Comparison of ENCODE assay signal across 11 cellular contexts in the genomic region with DNA sequence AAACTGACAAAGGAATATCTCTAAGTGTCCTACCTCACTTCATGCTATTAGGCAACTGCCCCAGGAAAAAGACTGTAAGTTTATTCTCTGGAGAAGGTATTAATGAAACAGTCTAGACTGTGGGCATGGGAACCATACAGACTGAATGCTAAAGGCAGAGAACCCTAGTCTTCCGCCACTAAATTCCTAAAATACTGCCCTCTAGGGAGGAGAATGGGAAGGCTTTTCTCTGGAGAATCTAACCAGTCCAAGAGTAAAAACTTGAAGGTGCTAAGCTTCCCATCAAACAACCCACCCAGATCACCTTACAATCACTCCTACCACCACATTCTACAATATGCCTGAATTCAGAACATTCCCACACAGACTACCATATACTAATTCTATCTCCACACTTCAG. TPM values are rescaled to one million over a fixed set of nuclear protein-coding genes. Genes with fewer than 3 reads are reported as not detected.
DNase-seq lines count a peak whose midpoint lies in the region; ATAC-seq, FAIRE-seq and TF ChIP-seq lines count a peak whose summit lies in the region.
"Had no signal": no experiment of that assay in that cellular context is flagged by ENCODE, and none has a peak within 500 bp of the region (broad histone marks: within the 10 kb centered on the region; RNA-seq: fewer than 3 reads in every experiment).

No MANE protein-coding gene starts in this region.

- ATAC-seq in GM19397 (IDR thresholded peaks at IDR 0.05; ENCODE audit: unreplicated experiment) (no peak), GM18858 (IDR thresholded peaks at IDR 0.05; ENCODE audit: unreplicated experiment) (no peak), GM21390 (IDR thresholded peaks at IDR 0.05; ENCODE audit: unreplicated experiment) (no peak)

- FAIRE-seq in small intestine (lab: Jason Lieb, UNC) = no peak

- H3K4me1 Mint-ChIP-seq in endodermal cell = peaks cover 14% of the 10 kb centered on the region

- no peak overlapping the region for H3K9ac ChIP-seq in endodermal cell (ENCODE audit: extremely low read depth, low read length, poor library complexity, severe bottlenecking)

- no peaks in the 10 kb centered on the region for H3K4me1 ChIP-seq in endodermal cell (ENCODE audit: control insufficient read depth, insufficient read depth, low read length)
- H3K4me1 ChIP-seq in small intestine (ENCODE audit: control insufficient read depth in 2 of 2, insufficient read depth in 1 of 2, low read depth in 1 of 2, low read length in 1 of 2) = no peaks in the 10 kb centered on the region

- H3K4me3 Mint-ChIP-seq in endodermal cell = no peak overlapping the region

- DNase-seq in NCI-H510A treated with DMSO at 0.1 percent for 48 hours (lab: John Stamatoyannopoulos, UW) (peak; percentile 29), NCI-H510A (lab: John Stamatoyannopoulos, UW) (no peak), NCI-H2227 treated with DMSO at 0.1 percent for 48 hours (lab: John Stamatoyannopoulos, UW) (peak; percentile 24), endodermal cell (no peak), small intestine (peak; percentile 26)
- DNase-seq: cortex of kidney, tibial artery had no signal

- H3K27ac Mint-ChIP-seq in endodermal cell = peak overlapping the region; percentile 18

- no peaks in the 10 kb centered on the region for H3K9me3 Mint-ChIP-seq in endodermal cell

- TF ChIP-seq CTCF in endodermal cell (conservative IDR thresholded peaks at IDR 0.05) = peak; percentile 85

- 14% methylated on average over 1 of the region's 1 CpG; no CpG with 5 or more reads in 1 of the 2 experiments for WGBS in endodermal cell (ENCODE audit: insufficient coverage in 1 of 2, insufficient read length in 1 of 2), 2 experiments
- 74 to 80% (median 79%) methylated on average over 1 of the region's 1 CpG for WGBS in small intestine, 3 donors

- H3K9me3 ChIP-seq in endodermal cell (ENCODE audit: control insufficient read depth, low read length) (no peaks in the 10 kb centered on the region), small intestine (ENCODE audit: control insufficient read depth, low read depth) (no peaks in the 10 kb centered on the region)
- H3K9me3 ChIP-seq: neutrophil, tibial artery had no signal

- H3K27ac ChIP-seq in endodermal cell (ENCODE audit: low read depth, low read length) = no peak overlapping the region
- no peak overlapping the region for H3K27ac ChIP-seq in small intestine (ENCODE audit: low read depth in 1 of 2, low read length in 1 of 2)
- H3K27ac ChIP-seq: tibial artery had no signal

- H3K27me3 Mint-ChIP-seq in endodermal cell (ENCODE audit: insufficient read depth) = no peaks in the 10 kb centered on the region

- H3K4me3 ChIP-seq in endodermal cell (ENCODE audit: low read length) (no peak overlapping the region), small intestine (ENCODE audit: low read depth in 1 of 2, low read length in 2 of 2) (no peak overlapping the region)
- H3K4me3 ChIP-seq: tibial artery had no signal

- peaks cover 14% of the 10 kb centered on the region for H3K36me3 Mint-ChIP-seq in endodermal cell (ENCODE audit: low read depth)

- no peaks in the 10 kb centered on the region for H3K27me3 ChIP-seq in endodermal cell (ENCODE audit: control insufficient read depth, insufficient read depth, low read length, poor library complexity, severe bottlenecking)
- H3K27me3 ChIP-seq in small intestine (ENCODE audit: control insufficient read depth in 2 of 2, insufficient read depth in 2 of 2, low read length in 2 of 2) = no peaks in the 10 kb centered on the region
- H3K27me3 ChIP-seq: neutrophil, tibial artery had no signal

- H3K36me3 ChIP-seq in endodermal cell (ENCODE audit: control insufficient read depth, insufficient read depth, low read length) = peaks cover 18% of the 10 kb centered on the region
- H3K36me3 ChIP-seq in small intestine (ENCODE audit: control insufficient read depth in 2 of 2, insufficient read depth in 2 of 2, low read length in 2 of 2) = peaks cover 0 to 2% of the 10 kb centered on the region in 2 donors

RNA-seq across cellular contexts. Expression of a gene that starts 3.4 kb away (rescaled TPM):
- total RNA-seq in endodermal cell = 10 to 100 TPM; 17.7 to 19.6 TPM
- 18.3 TPM for polyA plus RNA-seq in endodermal cell (2013, experiment 1 of 2)
- polyA plus RNA-seq in endodermal cell (2013, experiment 2 of 2) = 18.3 TPM
- polyA plus RNA-seq in small intestine = 1 to 10 TPM; 4.7 to 7.3 (median 6.8) TPM

RNA-seq across cellular contexts. Expression of a gene that starts 43.8 kb away (rescaled TPM):
- 1 to 10 TPM; 1.4 to 1.7 TPM for total RNA-seq in endodermal cell
- polyA plus RNA-seq in endodermal cell (2013, experiment 1 of 2) = 2.3 TPM
- 2.2 TPM for polyA plus RNA-seq in endodermal cell (2013, experiment 2 of 2)
- polyA plus RNA-seq in small intestine = 1 to 10 TPM; 2.2 to 6.7 (median 4.1) TPM

Comparison
In these comparisons a context has a peak if more than half of its experiments do, and no peak if none do; other contexts are left out.
1. DNase-seq: peak in NCI-H510A treated with DMSO at 0.1 percent for 48 hours (single experiment), NCI-H2227 treated with DMSO at 0.1 percent for 48 hours (single experiment) and small intestine (single experiment); none in NCI-H510A (single experiment) and endodermal cell (single experiment).